6 cellular contexts compared by ENCODE assay signal in the genomic region with DNA sequence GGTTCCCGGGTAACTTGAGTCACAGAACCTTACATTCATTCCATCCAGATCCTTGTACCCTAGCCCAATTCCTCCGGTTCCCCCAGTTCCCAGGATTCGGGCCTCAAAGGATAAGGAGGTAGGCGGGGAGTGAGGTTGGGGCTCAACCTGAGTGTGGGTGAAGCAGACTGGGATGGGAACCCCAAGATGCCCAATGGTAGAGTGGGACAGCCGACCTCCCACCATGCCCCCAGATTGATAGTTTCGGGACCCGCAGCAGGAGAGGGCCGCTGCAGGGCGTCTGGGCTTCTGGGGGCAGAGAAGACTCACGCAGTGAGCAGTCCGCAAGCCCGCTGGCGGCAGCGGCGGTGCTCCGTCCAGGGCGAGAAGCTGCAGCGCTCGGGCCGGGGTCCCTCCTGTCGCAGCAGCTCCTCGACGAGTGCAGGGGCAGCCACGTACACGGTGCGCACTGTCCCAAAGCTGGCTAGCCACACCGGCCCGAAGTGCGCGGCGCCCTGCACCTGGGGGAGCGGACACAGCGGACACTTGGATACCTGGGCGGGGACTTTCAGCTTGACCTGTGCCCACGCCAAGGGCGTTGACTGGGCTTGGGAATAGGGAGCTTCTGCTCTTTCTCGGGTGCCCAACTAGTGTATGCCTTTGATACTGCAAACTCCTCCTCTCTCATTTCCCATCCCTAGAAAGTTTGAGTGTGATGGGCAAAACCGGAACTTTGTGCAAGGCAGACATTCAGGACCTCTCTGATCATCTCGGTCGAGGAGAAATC. TPM values are rescaled to one million over a fixed set of nuclear protein-coding genes. Genes with fewer than 3 reads are reported as not detected.
A peak's percentile ranks its signal among the peaks of the same experiment; 100 is the strongest.
DNase-seq lines count a peak whose midpoint lies in the region; ATAC-seq and TF ChIP-seq lines count a peak whose summit lies in the region.

No MANE protein-coding gene starts in this region.

- TF ChIP-seq CTCF in AG04450 (IDR thresholded peaks at IDR 0.05; ENCODE audit: low read depth, low read length) = no peak
- TF ChIP-seq CTCF in Panc1 (IDR thresholded peaks at IDR 0.05) = no peak

- no peaks in the 10 kb centered on the region; the same call in 1 of the 2 replicates for H3K9me3 ChIP-seq in AG04450 (ENCODE audit: control insufficient read depth, insufficient read depth, low read length)
- H3K9me3 ChIP-seq in Panc1 (ENCODE audit: control insufficient read depth, insufficient read depth, low read depth, low read length) = no peaks in the 10 kb centered on the region
- no peaks in the 10 kb centered on the region for H3K9me3 ChIP-seq in iPS DF 6.9 (ENCODE audit: control insufficient read depth, insufficient read depth, low read length)

- no CpG with 5 or more reads among the region's 40 CpGs for WGBS in iPS DF 6.9 (ENCODE audit: insufficient coverage, insufficient read length)

- H3K4me3 ChIP-seq in AG04450 (ENCODE audit: low read depth, low read length) (peak overlapping the region; percentile 43), Panc1 (ENCODE audit: low read depth in 2 of 2, low read length in 2 of 2) (peak overlapping the region; percentile 37 to 57), iPS DF 6.9 (ENCODE audit: low read length) (peak overlapping the region; percentile 46; the same call in 1 of the 2 replicates)

- in situ Hi-C loops in Panc1 (cut with HindIII; ENCODE audit: low pct_unique_long_range_greater_than_20kb, low sequenced_read_pairs) = no loop called here

- H3K27me3 ChIP-seq in AG04450 (ENCODE audit: control insufficient read depth, insufficient read depth, low read length) = peaks cover 40% of the 10 kb centered on the region
- H3K27me3 ChIP-seq in Panc1 (ENCODE audit: control insufficient read depth, insufficient read depth, low read length) = peaks cover 4% of the 10 kb centered on the region; the same call in 1 of the 2 replicates
- peaks cover 28% of the 10 kb centered on the region for H3K27me3 ChIP-seq in iPS DF 6.9 (ENCODE audit: control insufficient read depth, insufficient read depth, low read length)

- H3K4me1 ChIP-seq in Panc1 (ENCODE audit: control insufficient read depth, insufficient read depth, low read length) (peaks cover 15% of the 10 kb centered on the region), iPS DF 6.9 (ENCODE audit: control insufficient read depth, insufficient read depth, low read length) (peaks cover 3% of the 10 kb centered on the region; the same call in 1 of the 2 replicates)

- DNase-seq in AG04450 (ENCODE audit: low read depth, low spot score) = no peak
- no peak for DNase-seq in Panc1 (ENCODE audit: low read depth, low spot score)
- DNase-seq in iPS DF 6.9 (ENCODE audit: low read depth, low spot score) = no peak
- DNase-seq in UCSD-AML1 (lab: John Stamatoyannopoulos, UW; ENCODE audit: unreplicated experiment) = no peak
- no peak for DNase-seq in mucosa of gallbladder (ENCODE audit: low spot score)

- H3K36me3 ChIP-seq in Panc1 (ENCODE audit: control insufficient read depth, insufficient read depth, low read length) (no peaks in the 10 kb centered on the region; the same call in 1 of the 2 replicates), iPS DF 6.9 (ENCODE audit: control insufficient read depth, insufficient read depth, low read length) (peaks cover 7% of the 10 kb centered on the region; the same call in 1 of the 2 replicates)

- intact Hi-C loops in Panc1 (cut with micrococcal nuclease; ENCODE audit: unreplicated experiment) = no loop called here

- BruUV-seq in Panc1 (replicated peaks; lab: Mats Ljungman, UMichigan) = no TSS peak

- POLR2A ChIA-PET in AG04450 (lab: Yijun Ruan, JAX) (interaction anchor here (1.2 kb wide), 1 partner anchor 9 kb away, joined by 3 read pairs; no protein-coding TSS in a partner anchor), Panc1 (lab: Charles Lee) (no interaction called here)

- H3K27ac ChIP-seq in AG04450 (ENCODE audit: low read depth, low read length) (no peak overlapping the region), Panc1 (ENCODE audit: low read length) (no peak overlapping the region), iPS DF 6.9 (ENCODE audit: low read length) (no peak overlapping the region)

- CTCF ChIA-PET in AG04450 (lab: Charles Lee) = interaction anchor here (1.0 to 4.3 kb wide), 3 partner anchors 9 to 17 kb away, joined by 3 to 24 read pairs (median 6); a partner anchor contains a TSS
- CTCF ChIA-PET in Panc1 (lab: Charles Lee) = interaction anchor here (0.9 kb wide), 1 partner anchor 9 kb away, joined by 4 read pairs; no protein-coding TSS in a partner anchor

- ATAC-seq in Panc1 (peak; percentile 49), GM19035 (IDR thresholded peaks at IDR 0.05; ENCODE audit: unreplicated experiment) (no peak)

RNA-seq across cellular contexts. Expression of a gene that starts 1.0 kb away (rescaled TPM):
- 0.22 and 0.29 TPM in 2 replicates for polyA plus RNA-seq in AG04450 (2011; rRNA removed)
- 0.30 and 0.37 TPM in 2 replicates for polyA minus RNA-seq in AG04450 (2011; rRNA and poly(A)+ RNA removed)
- total RNA-seq in Panc1 (2021; ENCODE audit: unreplicated experiment) = 4.0 TPM
- 4.3 TPM for polyA plus RNA-seq in Panc1 (2012; ENCODE audit: insufficient read length)
- 1.6 TPM for total RNA-seq in mucosa of gallbladder

RNA-seq across cellular contexts. Expression of a gene that starts 6.0 kb away (rescaled TPM):
- polyA plus RNA-seq in AG04450 (2011; rRNA removed) = 20.1 and 23.5 TPM in 2 replicates
- polyA minus RNA-seq in AG04450 (2011; rRNA and poly(A)+ RNA removed) = 22.8 and 26.3 TPM in 2 replicates
- total RNA-seq in Panc1 (2021; ENCODE audit: unreplicated experiment) (46.5 TPM), mucosa of gallbladder (9.2 TPM)
- 40.9 TPM for polyA plus RNA-seq in Panc1 (2012; ENCODE audit: insufficient read length)

RNA-seq across cellular contexts. Expression of a gene that starts 6.5 kb away (rescaled TPM):
- polyA plus RNA-seq in AG04450 (2011; rRNA removed) = 6.8 and 7.6 TPM in 2 replicates
- polyA minus RNA-seq in AG04450 (2011; rRNA and poly(A)+ RNA removed) = 6.7 and 8.3 TPM in 2 replicates
- total RNA-seq in Panc1 (2021; ENCODE audit: unreplicated experiment) (7.4 TPM), mucosa of gallbladder (7.0 TPM)
- 6.2 TPM for polyA plus RNA-seq in Panc1 (2012; ENCODE audit: insufficient read length)

RNA-seq across cellular contexts. Expression of a gene that starts 11.0 kb away (rescaled TPM):
- polyA plus RNA-seq in AG04450 (2011; rRNA removed) = 3.6 and 3.7 TPM in 2 replicates
- 3.7 and 5.2 TPM in 2 replicates for polyA minus RNA-seq in AG04450 (2011; rRNA and poly(A)+ RNA removed)
- 2.3 TPM for total RNA-seq in Panc1 (2021; ENCODE audit: unreplicated experiment)
- 1.7 TPM for polyA plus RNA-seq in Panc1 (2012; ENCODE audit: insufficient read length)
- total RNA-seq in mucosa of gallbladder = 24.6 TPM

RNA-seq across cellular contexts. Expression of a gene that starts 13.8 kb away (rescaled TPM):
- polyA plus RNA-seq in AG04450 (2011; rRNA removed) = 251 and 288 TPM in 2 replicates
- 141 and 192 TPM in 2 replicates for polyA minus RNA-seq in AG04450 (2011; rRNA and poly(A)+ RNA removed)
- 201 TPM for total RNA-seq in Panc1 (2021; ENCODE audit: unreplicated experiment)
- 205 TPM for polyA plus RNA-seq in Panc1 (2012; ENCODE audit: insufficient read length)
- total RNA-seq in mucosa of gallbladder = 67.8 TPM
